21 cellular contexts compared by ENCODE assay signal in the genomic region with DNA sequence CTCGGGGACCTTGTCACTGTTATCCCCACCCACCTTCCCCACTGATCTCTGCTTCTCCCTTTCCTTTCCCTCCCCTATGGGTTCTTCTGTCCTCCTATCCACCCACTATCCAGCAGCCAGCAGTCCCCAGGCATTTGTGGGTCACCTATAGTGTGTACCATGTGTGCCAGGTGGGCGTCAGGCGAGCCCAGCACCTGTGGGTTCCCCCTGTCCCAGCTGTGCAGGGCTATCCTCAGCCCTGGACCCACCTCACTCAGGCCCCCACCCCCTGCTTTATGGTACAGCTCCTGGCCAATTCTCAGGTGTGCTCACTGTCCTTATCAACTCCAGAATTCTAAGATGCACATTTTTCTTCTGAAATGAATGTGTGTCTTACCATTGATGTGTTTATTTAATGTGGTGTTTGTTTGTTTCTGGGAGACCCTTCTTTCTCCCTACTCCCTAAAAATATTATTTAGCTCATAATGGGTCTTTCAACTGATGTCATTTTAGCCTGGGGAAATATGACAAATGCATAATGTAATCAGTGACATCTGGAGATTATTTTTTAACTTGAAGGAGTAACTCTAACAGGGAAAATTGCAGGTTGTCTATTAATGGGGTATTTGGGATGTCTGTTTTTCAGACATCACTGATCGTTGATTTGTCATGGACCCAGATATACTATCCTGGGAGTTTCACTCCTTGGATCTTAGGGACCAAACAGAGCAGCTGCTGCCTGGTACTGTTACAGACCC.
"Had no signal": no experiment of that assay in that cellular context is flagged by ENCODE, and none has a peak within 500 bp of the region (broad histone marks: within the 10 kb centered on the region; RNA-seq: fewer than 3 reads in every experiment).

No MANE protein-coding gene starts in this region.

- ATAC-seq: effector memory CD8-positive, alpha-beta T cell; left cardiac atrium; psoas muscle; right lobe of liver; stimulated activated effector memory CD8-positive, alpha-beta T cell treated with anti-CD3 and anti-CD28 coated beads, Interleukin-12 subunit alpha, Interleukin-12 subunit beta, amount 100 ng/mL, for 72 hours; stimulated activated naive CD8-positive, alpha-beta T cell treated with anti-CD3 and anti-CD28 coated beads, Interleukin-15, Interleukin-2, amounts not matched to agents 100 U/mL and 50 U/mL, for 24 hours had no signal

- H3K27me3 ChIP-seq: dorsolateral prefrontal cortex, esophagus squamous epithelium, right lobe of liver, suprapubic skin, thyroid gland had no signal

- H3K9me3 ChIP-seq: esophagus squamous epithelium, left ventricle myocardium inferior, psoas muscle, right lobe of liver, suprapubic skin, thyroid gland had no signal

- FAIRE-seq: kidney had no signal

- H3K4me3 ChIP-seq: dorsolateral prefrontal cortex, esophagus squamous epithelium, left ventricle myocardium inferior, lung, psoas muscle, right lobe of liver, suprapubic skin, thyroid gland had no signal

- H3K27ac ChIP-seq: esophagus squamous epithelium, left ventricle myocardium inferior, psoas muscle, right lobe of liver, suprapubic skin, thyroid gland had no signal

- DNase-seq: cortex of kidney; dorsolateral prefrontal cortex; effector memory CD8-positive, alpha-beta T cell; esophagus squamous epithelium; foreskin fibroblast; kidney; left cardiac atrium; left ventricle myocardium inferior; mesenchymal stem cell; midbrain; nephron progenitor cell; retina; stimulated activated CD4-positive, alpha-beta T cell treated with anti-CD3 and anti-CD28 coated beads, Interleukin-4, amount 100 ng/mL, for 1 hour; stimulated activated CD8-positive, alpha-beta memory T cell treated with anti-CD3 and anti-CD28 coated beads, Interleukin-4, amount 100 ng/mL, for 48 hours; stimulated activated naive CD8-positive, alpha-beta T cell treated with anti-CD3 and anti-CD28 coated beads, Interleukin-15, Interleukin-2, amounts not matched to agents 100 U/mL and 50 U/mL, for 24 hours; thyroid gland had no signal

- H3K36me3 ChIP-seq: esophagus squamous epithelium, left ventricle myocardium inferior, right lobe of liver, suprapubic skin, thyroid gland had no signal
